ENCODE assay signal across 1 cellular context in genomic region chr1:228403231-228403631, GRCh38.
TF ChIP-seq lines count a peak whose summit lies in the region.

No MANE protein-coding gene starts in this region.

TF ChIP-seq in HepG2, 621 proteins besides CTCF, POLR2A, EP300 and RAD21:
- TF ChIP-seq UBTF (CRISPR knock-in tag; IDR thresholded peaks at IDR 0.05) (no peak), ZNF883 (CRISPR knock-in tag; IDR thresholded peaks at IDR 0.05; ENCODE audit: not compliant biosample characterization) (no peak), ZNF598 (CRISPR knock-in tag; IDR thresholded peaks at IDR 0.05; ENCODE audit: borderline replicate concordance) (no peak), TEF (CRISPR knock-in tag; IDR thresholded peaks at IDR 0.05) (no peak), ZNF776 (CRISPR knock-in tag; IDR thresholded peaks at IDR 0.05) (no peak), BHLHE40 (IDR thresholded peaks at IDR 0.05; ENCODE audit: low read length) (no peak), NR3C1 (CRISPR knock-in tag; IDR thresholded peaks at IDR 0.05) (no peak)
